36 cellular contexts compared by ENCODE assay signal in genomic region chr1:75211648-75212047, GRCh38.
"Had no signal": no experiment of that assay in that cellular context is flagged by ENCODE, and none has a peak within 500 bp of the region (broad histone marks: within the 10 kb centered on the region; RNA-seq: fewer than 3 reads in every experiment).

No MANE protein-coding gene starts in this region.

- H3K27ac Mint-ChIP-seq: activated B cell treated with CpG ODN at 0.5 μM for 24 hours; activated CD4-positive, alpha-beta memory T cell treated with anti-CD3 and anti-CD28 coated beads for 36 hours; activated CD4-positive, alpha-beta T cell treated with anti-CD3 and anti-CD28 coated beads, Interleukin-2, amount 10 ng/mL, durations not matched to agents 24 days and 14 days; activated CD8-positive, alpha-beta T cell treated with anti-CD3 and anti-CD28 coated beads for 36 hours; activated naive CD4-positive, alpha-beta T cell treated with anti-CD3 and anti-CD28 coated beads, Interleukin-2, amount 50 U/mL, for 72 hours; activated naive CD8-positive, alpha-beta T cell treated with anti-CD3 and anti-CD28 coated beads for 36 hours; activated T-cell treated with anti-CD3 and anti-CD28 coated beads, Interleukin-2, amount 50 U/mL, for 72 hours; activated T-helper 1 cell treated with anti-CD3 and anti-CD28 coated beads, Interleukin-12 subunit alpha, Interleukin-12 subunit beta, Interleukin-2, Interleukin-4 antibody, amounts not matched to agents 30 ng/mL and 10 ng/mL and 1 ng/mL, durations not matched to agents 14 hours and 24 hours and 36 hours; activated T-helper 17 cell treated with anti-CD3 and anti-CD28 coated beads, Interleukin-2, amount 50 U/mL, for 72 hours; T-helper 1 cell treated with Interleukin-12 subunit alpha and Interleukin-12 subunit beta and Interleukin-4 antibody, amounts not matched to agents 30 μg/mL and 1 μg/mL, for 36 hours; T-helper 2 cell treated with Interferon-gamma antibody and Interleukin-4, amounts not matched to agents 5 μg/mL and 100 μg/mL, for 36 hours had no signal

- H3K27ac ChIP-seq: adrenal gland, body of pancreas, brain microvascular endothelial cell, breast epithelium, VCaP had no signal

- H3K4me3 ChIP-seq: adrenal gland, body of pancreas, breast epithelium had no signal

- H3K4me1 ChIP-seq: adrenal gland, body of pancreas, breast epithelium had no signal

- FAIRE-seq: astrocyte, TTC549 had no signal

- H3K36me3 Mint-ChIP-seq: activated CD4-positive, alpha-beta memory T cell treated with anti-CD3 and anti-CD28 coated beads for 36 hours; activated naive CD4-positive, alpha-beta T cell treated with anti-CD3 and anti-CD28 coated beads, Interleukin-2, amount 50 U/mL, for 72 hours; activated naive CD8-positive, alpha-beta T cell treated with anti-CD3 and anti-CD28 coated beads for 36 hours had no signal

- H3K4me1 Mint-ChIP-seq: activated B cell treated with CpG ODN at 0.5 μM for 24 hours; activated CD4-positive, alpha-beta T cell treated with anti-CD3 and anti-CD28 coated beads, Interleukin-2, amount 10 ng/mL, durations not matched to agents 24 days and 14 days; activated naive CD8-positive, alpha-beta T cell treated with anti-CD3 and anti-CD28 coated beads for 36 hours; activated T-helper 17 cell treated with anti-CD3 and anti-CD28 coated beads, Interleukin-2, amount 50 U/mL, for 72 hours had no signal

- H3K27me3 Mint-ChIP-seq: activated CD4-positive, alpha-beta memory T cell treated with anti-CD3 and anti-CD28 coated beads for 36 hours; activated CD4-positive, alpha-beta T cell treated with anti-CD3 and anti-CD28 coated beads, Interleukin-2, amount 10 ng/mL, durations not matched to agents 24 days and 14 days; activated CD8-positive, alpha-beta T cell treated with anti-CD3 and anti-CD28 coated beads for 36 hours; activated naive CD8-positive, alpha-beta T cell treated with anti-CD3 and anti-CD28 coated beads for 36 hours; activated T-helper 17 cell treated with anti-CD3 and anti-CD28 coated beads, Interleukin-2, amount 50 U/mL, for 72 hours had no signal

- H3K27me3 ChIP-seq: adrenal gland, body of pancreas, brain microvascular endothelial cell, breast epithelium had no signal

- ATAC-seq: activated CD8-positive, alpha-beta T cell treated with anti-CD3 and anti-CD28 coated beads for 36 hours; activated naive CD4-positive, alpha-beta T cell treated with anti-CD3 and anti-CD28 coated beads, Interleukin-2, amount 50 U/mL, for 72 hours; activated T-cell treated with anti-CD3 and anti-CD28 coated beads, Interleukin-2, amount 50 U/mL, for 4 hours; activated T-cell treated with anti-CD3 and anti-CD28 coated beads, Interleukin-2, amount 50 U/mL, for 72 hours; activated T-helper 17 cell treated with anti-CD3 and anti-CD28 coated beads, Interleukin-2, amount 50 U/mL, for 72 hours; body of pancreas had no signal

- DNase-seq: activated B cell treated with CpG ODN at 0.5 μM for 24 hours; activated CD4-positive, alpha-beta memory T cell treated with anti-CD3 and anti-CD28 coated beads for 36 hours; activated CD4-positive, alpha-beta T cell treated with anti-CD3 and anti-CD28 coated beads for 4 hours; activated CD4-positive, alpha-beta T cell treated with anti-CD3 and anti-CD28 coated beads, Interleukin-2, amount 10 ng/mL, durations not matched to agents 24 days and 14 days; activated CD4-positive, alpha-beta T cell treated with anti-CD3 and anti-CD28 coated beads, Interleukin-2, amount 50 U/mL, for 1 hour; activated CD4-positive, alpha-beta T cell treated with anti-CD3 and anti-CD28 coated beads, Interleukin-2, amount 50 U/mL, for 4 hours; activated CD4-positive, CD25-positive, alpha-beta regulatory T cell treated with anti-CD3 and anti-CD28 coated beads, Interleukin-2, amount 50 U/mL, for 72 hours; activated CD8-positive, alpha-beta memory T cell treated with anti-CD3 and anti-CD28 coated beads, Interleukin-2, amount 50 U/mL, for 4 hours; activated CD8-positive, alpha-beta T cell treated with anti-CD3 and anti-CD28 coated beads for 36 hours; activated effector memory CD4-positive, alpha-beta T cell treated with anti-CD3 and anti-CD28 coated beads, Interleukin-2, amount 50 U/mL, for 16 hours; activated gamma-delta T cell treated with Interleukin-2 at 50 U/mL for 16 hours; activated naive CD4-positive, alpha-beta T cell; activated naive CD4-positive, alpha-beta T cell treated with anti-CD3 and anti-CD28 coated beads, Interleukin-2, amount 50 U/mL, for 16 hours; activated naive CD8-positive, alpha-beta T cell treated with anti-CD3 and anti-CD28 coated beads for 36 hours; activated T-cell treated with anti-CD3 and anti-CD28 coated beads for 4 hours; activated T-cell treated with anti-CD3 and anti-CD28 coated beads, Interleukin-2, amount 50 U/mL, for 1 hour; activated T-cell treated with anti-CD3 and anti-CD28 coated beads, Interleukin-2, amount 50 U/mL, for 4 hours; activated T-cell treated with anti-CD3 and anti-CD28 coated beads, Interleukin-2, amount 50 U/mL, for 72 hours; adrenal gland; amniotic stem cell; aorta; body of pancreas; brain microvascular endothelial cell; central memory CD4-positive, alpha-beta T cell; T-helper 1 cell; T-helper 2 cell; T-helper 9 cell had no signal

- H3K9me3 Mint-ChIP-seq: activated B cell treated with CpG ODN at 0.5 μM for 24 hours; activated CD4-positive, alpha-beta memory T cell treated with anti-CD3 and anti-CD28 coated beads for 36 hours; activated CD4-positive, alpha-beta T cell treated with anti-CD3 and anti-CD28 coated beads, Interleukin-2, amount 10 ng/mL, durations not matched to agents 24 days and 14 days; activated CD8-positive, alpha-beta T cell treated with anti-CD3 and anti-CD28 coated beads for 36 hours; activated naive CD4-positive, alpha-beta T cell treated with anti-CD3 and anti-CD28 coated beads, Interleukin-2, amount 50 U/mL, for 72 hours; activated naive CD8-positive, alpha-beta T cell treated with anti-CD3 and anti-CD28 coated beads for 36 hours; activated T-cell treated with anti-CD3 and anti-CD28 coated beads, Interleukin-2, amount 50 U/mL, for 4 hours; activated T-helper 1 cell treated with anti-CD3 and anti-CD28 coated beads, Interleukin-12 subunit alpha, Interleukin-12 subunit beta, Interleukin-2, Interleukin-4 antibody, amounts not matched to agents 30 ng/mL and 10 ng/mL and 1 ng/mL, durations not matched to agents 14 hours and 24 hours and 36 hours; activated T-helper 17 cell treated with anti-CD3 and anti-CD28 coated beads, Interleukin-2, amount 50 U/mL, for 72 hours; T-helper 1 cell treated with Interleukin-12 subunit alpha and Interleukin-12 subunit beta and Interleukin-4 antibody, amounts not matched to agents 30 μg/mL and 1 μg/mL, for 36 hours; T-helper 2 cell treated with Interferon-gamma antibody and Interleukin-4, amounts not matched to agents 5 μg/mL and 100 μg/mL, for 36 hours had no signal

- H3K36me3 ChIP-seq: adrenal gland, brain microvascular endothelial cell, breast epithelium had no signal

- H3K4me3 Mint-ChIP-seq: activated B cell treated with CpG ODN at 0.5 μM for 24 hours; activated CD4-positive, alpha-beta memory T cell treated with anti-CD3 and anti-CD28 coated beads for 36 hours; activated CD4-positive, alpha-beta T cell treated with anti-CD3 and anti-CD28 coated beads, Interleukin-2, amount 10 ng/mL, durations not matched to agents 24 days and 14 days; activated CD8-positive, alpha-beta T cell treated with anti-CD3 and anti-CD28 coated beads for 36 hours; activated naive CD8-positive, alpha-beta T cell treated with anti-CD3 and anti-CD28 coated beads for 36 hours; activated T-cell treated with anti-CD3 and anti-CD28 coated beads, Interleukin-2, amount 50 U/mL, for 4 hours; activated T-cell treated with anti-CD3 and anti-CD28 coated beads, Interleukin-2, amount 50 U/mL, for 72 hours; activated T-helper 1 cell treated with anti-CD3 and anti-CD28 coated beads, Interleukin-12 subunit alpha, Interleukin-12 subunit beta, Interleukin-2, Interleukin-4 antibody, amounts not matched to agents 30 ng/mL and 10 ng/mL and 1 ng/mL, durations not matched to agents 14 hours and 24 hours and 36 hours; activated T-helper 17 cell treated with anti-CD3 and anti-CD28 coated beads, Interleukin-2, amount 50 U/mL, for 72 hours; T-helper 1 cell treated with Interleukin-12 subunit alpha and Interleukin-12 subunit beta and Interleukin-4 antibody, amounts not matched to agents 30 μg/mL and 1 μg/mL, for 36 hours; T-helper 2 cell treated with Interferon-gamma antibody and Interleukin-4, amounts not matched to agents 5 μg/mL and 100 μg/mL, for 36 hours had no signal

- H3K9me3 ChIP-seq: adrenal gland, body of pancreas, breast epithelium had no signal
